ENCODE assay signal across 23 cellular contexts in the genomic region with DNA sequence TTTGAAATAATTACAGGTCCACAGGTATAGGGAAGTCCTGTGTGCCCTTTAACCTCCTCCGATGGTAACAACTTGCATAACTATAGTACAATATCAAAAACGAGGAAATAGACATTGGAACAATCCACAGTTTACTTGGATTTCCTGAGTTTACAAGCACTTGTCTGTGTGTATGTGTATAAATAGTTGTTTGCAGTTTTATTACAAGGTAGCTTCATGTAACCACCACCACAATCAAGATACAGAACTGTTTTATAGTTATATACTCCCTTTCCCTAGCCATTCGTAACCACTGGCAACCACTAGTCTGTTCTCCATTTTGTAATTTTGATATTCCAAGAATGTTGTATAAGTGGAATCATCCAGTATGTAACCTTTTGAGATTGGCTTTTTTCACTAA. TPM values are rescaled to one million over a fixed set of nuclear protein-coding genes. Genes with fewer than 3 reads are reported as not detected.
A peak's percentile ranks its signal among the peaks of the same experiment; 100 is the strongest.
DNase-seq lines count a peak whose midpoint lies in the region; ATAC-seq, FAIRE-seq and TF ChIP-seq lines count a peak whose summit lies in the region.
"Had no signal": no experiment of that assay in that cellular context is flagged by ENCODE, and none has a peak within 500 bp of the region (broad histone marks: within the 10 kb centered on the region; RNA-seq: fewer than 3 reads in every experiment).

No MANE protein-coding gene starts in this region.

- peaks cover 39 to 40% of the 10 kb centered on the region in 2 experiments for H3K4me1 ChIP-seq in neutrophil (ENCODE audit: control insufficient read depth in 1 of 2, insufficient read depth in 1 of 2, low read depth in 1 of 2, low read length in 1 of 2)
- H3K4me1 ChIP-seq: Caco-2 had no signal

- peaks cover 6 to 29% of the 10 kb centered on the region in 2 donors for H3K36me3 Mint-ChIP-seq in activated T-cell treated with anti-CD3 and anti-CD28 coated beads, Interleukin-2, amount 50 U/mL, for 72 hours (ENCODE audit: insufficient read depth in 2 of 2)

- peak; percentile 90 for FAIRE-seq in colon (lab: Jason Lieb, UNC)
- FAIRE-seq: A204.1, GM12878, GM19239 had no signal

- H3K36me3 ChIP-seq in neutrophil: peaks cover 48% of the 10 kb centered on the region

- ATAC-seq in activated T-cell treated with anti-CD3 and anti-CD28 coated beads, Interleukin-2, amount 50 U/mL, for 72 hours (replicated peaks in 1 of 2): no peak
- ATAC-seq in GM19351 (IDR thresholded peaks at IDR 0.05; ENCODE audit: unreplicated experiment): no peak
- ATAC-seq: CD8-positive, alpha-beta T cell; GM12878 had no signal

- no peak overlapping the region for H3K4me3 Mint-ChIP-seq in activated T-cell treated with anti-CD3 and anti-CD28 coated beads, Interleukin-2, amount 50 U/mL, for 72 hours
- H3K4me3 Mint-ChIP-seq: B cell; CD4-positive, CD25-positive, alpha-beta regulatory T cell; CD8-positive, alpha-beta T cell had no signal

- peak overlapping the region; percentile 18 for H3K27ac ChIP-seq in neutrophil
- H3K27ac ChIP-seq: 22Rv1, BLaER1, C4-2B had no signal

- no peak overlapping the region for H3K4me3 ChIP-seq in neutrophil (ENCODE audit: low read depth in 1 of 2, low read length in 1 of 2)
- H3K4me3 ChIP-seq: BLaER1, GM12878 had no signal

- H3K9me3 ChIP-seq in neutrophil: no peaks in the 10 kb centered on the region
- H3K9me3 ChIP-seq: BLaER1, Caco-2 had no signal

- H3K27me3 Mint-ChIP-seq in activated T-cell treated with anti-CD3 and anti-CD28 coated beads, Interleukin-2, amount 50 U/mL, for 72 hours (ENCODE audit: low read depth): no peaks in the 10 kb centered on the region
- H3K27me3 Mint-ChIP-seq: B cell; CD4-positive, CD25-positive, alpha-beta regulatory T cell had no signal

- TF ChIP-seq CTCF in neutrophil (IDR thresholded peaks at IDR 0.05): no peak

- H3K4me1 Mint-ChIP-seq in activated T-cell treated with anti-CD3 and anti-CD28 coated beads, Interleukin-2, amount 50 U/mL, for 72 hours (ENCODE audit: low read depth): peaks cover 19% of the 10 kb centered on the region

- DNase-seq in activated T-cell treated with anti-CD3 and anti-CD28 coated beads, Interleukin-2, amount 50 U/mL, for 72 hours: no peak
- DNase-seq in activated T-cell treated with anti-CD3 and anti-CD28 coated beads for 4 hours (no peak), epidermal melanocyte (ENCODE audit: insufficient read length, low spot score) (no peak)
- DNase-seq: Caco-2; CD4-positive, CD25-positive, alpha-beta regulatory T cell; CD8-positive, alpha-beta T cell; DMS153; DMS79; EL; GDM1; GOT3; H7; HCEC 1CT had no signal

- H3K27me3 ChIP-seq in neutrophil: no peaks in the 10 kb centered on the region
- H3K27me3 ChIP-seq: BLaER1 had no signal

- peak overlapping the region; percentile 57 for H3K27ac Mint-ChIP-seq in activated T-cell treated with anti-CD3 and anti-CD28 coated beads, Interleukin-2, amount 50 U/mL, for 72 hours
- H3K27ac Mint-ChIP-seq: B cell; CD4-positive, CD25-positive, alpha-beta regulatory T cell; CD8-positive, alpha-beta T cell had no signal

- no peaks in the 10 kb centered on the region for H3K9me3 Mint-ChIP-seq in activated T-cell treated with anti-CD3 and anti-CD28 coated beads, Interleukin-2, amount 50 U/mL, for 72 hours
- H3K9me3 Mint-ChIP-seq: CD4-positive, CD25-positive, alpha-beta regulatory T cell; CD8-positive, alpha-beta T cell had no signal

RNA-seq across cellular contexts. Expression of gene FBXO9, which starts 9.1 kb away (rescaled TPM):
- 100 to 1,000 TPM in 1 of 2 donors, 10 to 100 TPM in 1; 77.2 to 103 TPM for total RNA-seq in activated T-cell treated with anti-CD3 and anti-CD28 coated beads, Interleukin-2, amount 50 U/mL, for 72 hours

RNA-seq across cellular contexts. Expression of gene CILK1, which starts 12.7 kb away (rescaled TPM):
- total RNA-seq in activated T-cell treated with anti-CD3 and anti-CD28 coated beads, Interleukin-2, amount 50 U/mL, for 72 hours: 10 to 100 TPM; 14.0 to 17.7 TPM
